28 cellular contexts compared by ENCODE assay signal in genomic region chr2:15841776-15842554, GRCh38.
"Had no signal": no experiment of that assay in that cellular context is flagged by ENCODE, and none has a peak within 500 bp of the region (broad histone marks: within the 10 kb centered on the region; RNA-seq: fewer than 3 reads in every experiment).

No MANE protein-coding gene starts in this region.

- H3K9ac ChIP-seq: parathyroid adenoma had no signal

- H3K27me3 ChIP-seq: esophagus squamous epithelium, left lung, thyroid gland, upper lobe of right lung had no signal

- ATAC-seq: heart right ventricle; left lung; stimulated activated memory B cell treated with anti-CD40 and anti-IgM and Interleukin-4, amounts not matched to agents 10 μg/mL and 1 μg/mL and 100 μg/mL, for 72 hours; upper lobe of right lung had no signal

- H3K27ac ChIP-seq: esophagus squamous epithelium, heart right ventricle, left lung, parathyroid adenoma, thyroid gland, upper lobe of right lung had no signal

- H3K36me3 ChIP-seq: esophagus squamous epithelium, heart right ventricle, left lung, thyroid gland, upper lobe of right lung had no signal

- H3K9me3 ChIP-seq: esophagus squamous epithelium, heart right ventricle, left lung, thyroid gland, upper lobe of right lung had no signal

- DNase-seq: activated CD4-positive, alpha-beta memory T cell treated with anti-CD3 and anti-CD28 coated beads, Interleukin-2, amount 10 ng/mL, durations not matched to agents 7 days and 5 days; activated CD4-positive, alpha-beta T cell treated with anti-CD3 and anti-CD28 coated beads for 1 hour; activated CD4-positive, alpha-beta T cell treated with anti-CD3 and anti-CD28 coated beads, Interleukin-2, amount 10 ng/mL, durations not matched to agents 7 days and 5 days; activated CD8-positive, alpha-beta memory T cell treated with anti-CD3 and anti-CD28 coated beads, Interleukin-2, amount 50 U/mL, for 48 hours; activated gamma-delta T cell; activated naive CD4-positive, alpha-beta T cell treated with anti-CD3 and anti-CD28 coated beads, Interleukin-2, amount 50 U/mL, for 16 hours; activated T-cell treated with anti-CD3 and anti-CD28 coated beads, Interleukin-2, amount 50 U/mL, for 24 hours; amniotic stem cell; dermis blood vessel endothelial cell; effector CD4-positive, alpha-beta T cell; esophagus squamous epithelium; foreskin melanocyte; heart right ventricle; kidney glomerular epithelial cell; left lung; naive B cell; nephron progenitor cell; stimulated activated CD4-positive, alpha-beta T cell treated with anti-CD3 and anti-CD28 coated beads, Interleukin-4, amount 100 ng/mL, for 4 hours; stimulated activated CD8-positive, alpha-beta memory T cell treated with anti-CD3 and anti-CD28 coated beads, Interleukin-4, amount 100 ng/mL, for 48 hours; stimulated activated naive CD8-positive, alpha-beta T cell treated with anti-CD3 and anti-CD28 coated beads, Interleukin-15, amount 100 ng/mL, for 72 hours; SW 1271; T-helper 2 cell; thyroid gland; upper lobe of right lung had no signal

- H3K4me3 ChIP-seq: esophagus squamous epithelium, heart right ventricle, left lung, lung, thyroid gland, upper lobe of right lung had no signal

- FAIRE-seq: colon had no signal

- H3K4me1 ChIP-seq: heart right ventricle, left lung, parathyroid adenoma, thyroid gland, upper lobe of right lung had no signal

- H3K79me2 ChIP-seq: parathyroid adenoma had no signal

- H2AFZ ChIP-seq: parathyroid adenoma had no signal
